Comparison of ENCODE assay signal across 1 cellular context in genomic region chr14:24315807-24316596, GRCh38.
TF ChIP-seq lines count a peak whose summit lies in the region.

No MANE protein-coding gene starts in this region.

TF ChIP-seq in HepG2, 621 proteins besides CTCF, POLR2A, EP300 and RAD21 (continued from another document and continues in another):
- TF ChIP-seq PBX2 (CRISPR knock-in tag; IDR thresholded peaks at IDR 0.05) (no peak), NFYB (CRISPR knock-in tag; IDR thresholded peaks at IDR 0.05) (peak; percentile 42; the same call in 1 of the 2 replicates), ZNF33B (CRISPR knock-in tag; IDR thresholded peaks at IDR 0.05) (peak; percentile 99), RXRA (CRISPR knock-in tag; IDR thresholded peaks at IDR 0.05) (peak; percentile 79), ZSCAN12 (CRISPR knock-in tag; IDR thresholded peaks at IDR 0.05) (peak; percentile 99), GFI1 (CRISPR knock-in tag; IDR thresholded peaks at IDR 0.05; ENCODE audit: borderline replicate concordance) (no peak), ZFP36 (IDR thresholded peaks at IDR 0.05; ENCODE audit: borderline replicate concordance, low read depth, low read length, partially characterized antibody) (no peak), ZFP82 (CRISPR knock-in tag; IDR thresholded peaks at IDR 0.05; ENCODE audit: borderline replicate concordance) (no peak), ATF2 (CRISPR knock-in tag; IDR thresholded peaks at IDR 0.05) (peak; percentile 80; the same call in 1 of the 2 replicates), ZNF740 (CRISPR knock-in tag; IDR thresholded peaks at IDR 0.05) (peak; percentile 82; the same call in 1 of the 2 replicates), HMG20A (CRISPR knock-in tag; IDR thresholded peaks at IDR 0.05; ENCODE audit: borderline replicate concordance) (peak; percentile 55; the same call in 1 of the 2 replicates), KDM1A (CRISPR knock-in tag; IDR thresholded peaks at IDR 0.05) (peak; percentile 50; the same call in 1 of the 2 replicates), ZNF367 (CRISPR knock-in tag; IDR thresholded peaks at IDR 0.05; ENCODE audit: borderline replicate concordance) (peak; percentile 98), ZSCAN9 (CRISPR knock-in tag; IDR thresholded peaks at IDR 0.05; ENCODE audit: borderline replicate concordance) (peak; percentile 96), ZSCAN20 (CRISPR knock-in tag; IDR thresholded peaks at IDR 0.05; ENCODE audit: borderline replicate concordance) (peak; percentile 99), ZNF3 (CRISPR knock-in tag; IDR thresholded peaks at IDR 0.05) (no peak), ARNT (IDR thresholded peaks at IDR 0.05) (no peak), ZNF431 (CRISPR knock-in tag; IDR thresholded peaks at IDR 0.05; ENCODE audit: borderline replicate concordance, low read depth) (peak; percentile 97), FOXJ3 (CRISPR knock-in tag; IDR thresholded peaks at IDR 0.05; ENCODE audit: borderline replicate concordance) (peak; percentile 75; the same call in 1 of the 2 replicates), ZNF800 (CRISPR knock-in tag; IDR thresholded peaks at IDR 0.05) (peak; percentile 99), NFKBIZ (CRISPR knock-in tag; IDR thresholded peaks at IDR 0.05) (peak; percentile 92; the same call in 1 of the 2 replicates), BCL6 (CRISPR knock-in tag; IDR thresholded peaks at IDR 0.05) (peak; percentile 44), RERE (CRISPR knock-in tag; IDR thresholded peaks at IDR 0.05; ENCODE audit: low read depth) (peak; percentile 65; the same call in 1 of the 2 replicates), PBX3 (CRISPR knock-in tag; IDR thresholded peaks at IDR 0.05; ENCODE audit: borderline replicate concordance) (peak; percentile 98), ATF4 (CRISPR knock-in tag; IDR thresholded peaks at IDR 0.05) (no peak), SCMH1 (CRISPR knock-in tag; IDR thresholded peaks at IDR 0.05; ENCODE audit: borderline replicate concordance) (no peak), PAWR (CRISPR knock-in tag; IDR thresholded peaks at IDR 0.05; ENCODE audit: borderline replicate concordance) (peak; percentile 89; the same call in 1 of the 2 replicates), SP140L (CRISPR knock-in tag; IDR thresholded peaks at IDR 0.05; ENCODE audit: borderline replicate concordance) (no peak; the same call in 1 of the 2 replicates), PREB (CRISPR knock-in tag; IDR thresholded peaks at IDR 0.05) (peak; percentile 85), GPBP1L1 (CRISPR knock-in tag; IDR thresholded peaks at IDR 0.05) (no peak), ZNF768 (CRISPR knock-in tag; IDR thresholded peaks at IDR 0.05) (peak; percentile 86; the same call in 1 of the 2 replicates), TAF15 (IDR thresholded peaks at IDR 0.05; ENCODE audit: low read depth, low read length, poor library complexity, severe bottlenecking) (no peak), HES4 (CRISPR knock-in tag; IDR thresholded peaks at IDR 0.05; ENCODE audit: borderline replicate concordance) (peak; percentile 99), NCOA2 (CRISPR knock-in tag; IDR thresholded peaks at IDR 0.05) (peak; percentile 59; the same call in 1 of the 2 replicates), ZNF263 (CRISPR knock-in tag; IDR thresholded peaks at IDR 0.05) (peak; percentile 86), MLXIP (CRISPR knock-in tag; IDR thresholded peaks at IDR 0.05; ENCODE audit: borderline replicate concordance) (peak; percentile 95), RBFOX2 (IDR thresholded peaks at IDR 0.05; ENCODE audit: low read depth, low read length) (peak; percentile 87), ZNF260 (CRISPR knock-in tag; IDR thresholded peaks at IDR 0.05; ENCODE audit: borderline replicate concordance, low read depth) (peak; percentile 98), HOMEZ (CRISPR knock-in tag; IDR thresholded peaks at IDR 0.05; ENCODE audit: low read depth) (peak; percentile 85), KDM3A (CRISPR knock-in tag; IDR thresholded peaks at IDR 0.05; ENCODE audit: low read depth) (peak; percentile 95)
